In the genomic region with DNA sequence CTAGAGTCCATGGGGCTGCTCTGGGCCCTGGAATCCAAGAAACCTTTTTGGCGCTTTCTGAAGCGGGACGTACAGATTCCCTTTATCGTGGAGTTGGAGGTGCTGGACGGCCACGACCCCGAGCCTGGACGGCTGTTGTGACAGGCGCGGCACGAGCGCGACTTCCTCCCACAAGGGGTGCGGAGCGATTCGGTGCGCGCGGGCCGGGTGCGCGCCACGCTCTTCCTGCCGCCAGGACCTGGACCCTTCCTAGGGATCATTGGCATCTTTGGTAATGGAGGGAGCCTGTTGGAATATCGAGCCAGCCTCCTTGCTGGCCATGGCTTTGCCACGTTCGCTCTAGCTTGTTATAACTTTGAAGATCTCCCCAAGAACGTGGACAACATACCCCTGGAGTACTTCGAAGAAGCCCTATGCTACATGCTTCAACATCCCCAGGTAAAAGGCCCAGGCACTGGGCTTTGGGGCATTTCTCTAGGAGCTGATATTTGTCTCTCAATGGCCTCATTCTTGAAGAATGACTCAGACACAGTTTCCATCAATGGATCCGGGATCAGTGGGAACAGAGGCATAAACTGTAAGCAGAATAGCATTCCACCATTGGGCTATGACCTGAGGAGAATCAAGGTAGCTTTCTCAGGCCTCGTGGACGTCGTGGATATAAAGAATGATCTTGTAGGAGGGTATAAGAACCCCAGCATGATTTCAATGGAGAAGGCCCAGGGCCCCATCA, we compare ENCODE assay signal across 10 cellular contexts. TPM values are rescaled to one million over a fixed set of nuclear protein-coding genes. Genes with fewer than 3 reads are reported as not detected.
DNase-seq lines count a peak whose midpoint lies in the region; ATAC-seq and TF ChIP-seq lines count a peak whose summit lies in the region.
"Had no signal": no experiment of that assay in that cellular context is flagged by ENCODE, and none has a peak within 500 bp of the region (broad histone marks: within the 10 kb centered on the region; RNA-seq: fewer than 3 reads in every experiment).

No MANE protein-coding gene starts in this region.

- intact Hi-C loops in CD8-positive, alpha-beta T cell (cut with DNase I, micrococcal nuclease), result no loop called here
- intact Hi-C loops in psoas muscle (cut with DNase I), result no loop called here

- H3K27me3 Mint-ChIP-seq in CD8-positive, alpha-beta T cell (ENCODE audit: low read depth), result peaks cover 27% of the 10 kb centered on the region

- no peak for TF ChIP-seq CTCF in CD8-positive, alpha-beta T cell (IDR thresholded peaks at IDR 0.05)
- TF ChIP-seq CTCF in WI38 (IDR thresholded peaks at IDR 0.05; ENCODE audit: low read depth, low read length), result no peak
- no peak for TF ChIP-seq CTCF in psoas muscle (IDR thresholded peaks at IDR 0.05)

- H3K27ac ChIP-seq in CD8-positive, alpha-beta T cell (ENCODE audit: low read depth, low read length), result no peak overlapping the region
- no peak overlapping the region for H3K27ac ChIP-seq in psoas muscle

- peaks cover 38% of the 10 kb centered on the region for H3K9me3 Mint-ChIP-seq in CD8-positive, alpha-beta T cell

- H3K4me1 ChIP-seq in CD8-positive, alpha-beta T cell (ENCODE audit: insufficient read depth, low read length), result peaks cover 19% of the 10 kb centered on the region
- peaks cover 8% of the 10 kb centered on the region for H3K4me1 ChIP-seq in psoas muscle

- POLR2A ChIA-PET in CD8-positive, alpha-beta T cell (lab: Charles Lee), result no interaction called here

- no peak for ATAC-seq in CD8-positive, alpha-beta T cell
- no peak for ATAC-seq in psoas muscle
- ATAC-seq in HG02870 (IDR thresholded peaks at IDR 0.05; ENCODE audit: unreplicated experiment), result no peak
- no peak for ATAC-seq in GM21723 (IDR thresholded peaks at IDR 0.05; ENCODE audit: unreplicated experiment)
- ATAC-seq: activated CD4-positive, CD25-positive, alpha-beta regulatory T cell treated with anti-CD3 and anti-CD28 coated beads, Interleukin-2, amount 50 U/mL, for 24 hours had no signal

- H3K4me3 Mint-ChIP-seq in CD8-positive, alpha-beta T cell, result peak overlapping the region; percentile 56

- H3K36me3 ChIP-seq in CD8-positive, alpha-beta T cell (ENCODE audit: insufficient read depth, low read length), result no peaks in the 10 kb centered on the region
- H3K36me3 ChIP-seq in psoas muscle (ENCODE audit: insufficient read depth in 1 of 2, low read depth in 1 of 2), result no peaks in the 10 kb centered on the region

- 21 to 25% (median 21%) methylated on average over 26 to 33 of the region's 33 CpGs for WGBS in psoas muscle, 3 donors

- no peak overlapping the region for H3K27ac Mint-ChIP-seq in CD8-positive, alpha-beta T cell

- H3K27me3 ChIP-seq in CD8-positive, alpha-beta T cell (ENCODE audit: insufficient read depth, low read length), result no peaks in the 10 kb centered on the region
- peaks cover 0 to 21% (median 7%) of the 10 kb centered on the region in 3 donors for H3K27me3 ChIP-seq in psoas muscle (ENCODE audit: insufficient read depth in 3 of 3, low read length in 2 of 3)

- H3K4me1 Mint-ChIP-seq in CD8-positive, alpha-beta T cell (ENCODE audit: low read depth), result peaks cover 25% of the 10 kb centered on the region

- no peaks in the 10 kb centered on the region for H3K9me3 ChIP-seq in CD8-positive, alpha-beta T cell (ENCODE audit: low read length)
- H3K9me3 ChIP-seq in psoas muscle, result peaks cover 11% of the 10 kb centered on the region

- no peak overlapping the region for H3K4me3 ChIP-seq in CD8-positive, alpha-beta T cell (ENCODE audit: low read depth, low read length)
- H3K4me3 ChIP-seq in WI38 (ENCODE audit: low read depth, low read length), result 0 out of 2 replicates have a peak overlapping the region, but pooled peaks have one; percentile 8
- H3K4me3 ChIP-seq in psoas muscle, result peak overlapping the region; percentile 60

- CTCF ChIA-PET in CD8-positive, alpha-beta T cell (lab: Charles Lee), result no interaction called here

- peaks cover 29% of the 10 kb centered on the region for H3K36me3 Mint-ChIP-seq in CD8-positive, alpha-beta T cell

- DNase-seq in CD8-positive, alpha-beta T cell, result no peak
- DNase-seq in foreskin melanocyte, result peak; percentile 2
- DNase-seq in psoas muscle, result no peak
- DNase-seq in NCI-H1048 (lab: John Stamatoyannopoulos, UW), result no peak
- no peak for DNase-seq in NCI-H748 treated with DMSO at 0.1 percent for 48 hours (lab: John Stamatoyannopoulos, UW)
- DNase-seq: NCI-H2081 had no signal

RNA-seq across cellular contexts. Expression of gene ZFP82, which starts 3.5 kb away (rescaled TPM):
- 1 to 10 TPM; 5.3 to 5.6 TPM for total RNA-seq in CD8-positive, alpha-beta T cell
- 1 to 10 TPM in 3 of 4 donors, under 1 TPM in 1; 0.55 to 2.1 (median 1.4) TPM for total RNA-seq in psoas muscle
- 1 to 10 TPM in 2 of 3 donors, under 1 TPM in 1; 1.00 to 1.2 (median 1.1) TPM for polyA plus RNA-seq in psoas muscle

RNA-seq across cellular contexts. Expression of gene ZFP14, which starts 42.9 kb away (rescaled TPM):
- 1 to 10 TPM; 5.0 to 5.7 TPM for total RNA-seq in CD8-positive, alpha-beta T cell
- total RNA-seq in psoas muscle, result 1 to 10 TPM in 1 of 4 donors, under 1 TPM in 3; 0.69 to 3.5 (median 0.91) TPM
- 1 to 10 TPM in 1 of 3 donors, under 1 TPM in 2; 0.24 to 2.5 (median 0.55) TPM for polyA plus RNA-seq in psoas muscle
